9 cellular contexts compared by ENCODE assay signal in genomic region chr10:22715290-22715625, GRCh38. TPM values are rescaled to one million over a fixed set of nuclear protein-coding genes. Genes with fewer than 3 reads are reported as not detected.
DNase-seq lines count a peak whose midpoint lies in the region; ATAC-seq lines count a peak whose summit lies in the region.
"Had no signal": no experiment of that assay in that cellular context is flagged by ENCODE, and none has a peak within 500 bp of the region (broad histone marks: within the 10 kb centered on the region; RNA-seq: fewer than 3 reads in every experiment).

No MANE protein-coding gene starts in this region.

- POLR2A ChIA-PET in activated CD8-positive, alpha-beta T cell treated with anti-CD3 and anti-CD28 coated beads, Interleukin-2, amount 10 ng/mL, durations not matched to agents 7 days and 5 days (lab: Charles Lee): interaction anchor here (0.9 to 3.5 kb wide), 2 partner anchors 33 to 49 kb away, joined by 3 to 35 read pairs; no protein-coding TSS in a partner anchor

- peaks cover 10% of the 10 kb centered on the region for H3K27me3 ChIP-seq in iPS-15b (ENCODE audit: control insufficient read depth, insufficient read depth, low read length)

- peaks cover 7% of the 10 kb centered on the region for H3K27me3 Mint-ChIP-seq in activated naive CD4-positive, alpha-beta T cell treated with anti-CD3 and anti-CD28 coated beads, Interleukin-2, amount 10 ng/mL, durations not matched to agents 7 days and 5 days
- H3K27me3 Mint-ChIP-seq in activated CD8-positive, alpha-beta T cell treated with anti-CD3 and anti-CD28 coated beads, Interleukin-2, amount 10 ng/mL, durations not matched to agents 7 days and 5 days (ENCODE audit: low read depth): no peaks in the 10 kb centered on the region

- peaks cover 11% of the 10 kb centered on the region for H3K4me1 ChIP-seq in iPS-15b (ENCODE audit: control insufficient read depth, insufficient read depth, low read length)
- H3K4me1 ChIP-seq: parathyroid adenoma had no signal

- no peaks in the 10 kb centered on the region for H3K36me3 ChIP-seq in iPS-15b (ENCODE audit: control insufficient read depth, insufficient read depth, low read length)

- peak overlapping the region; percentile 73 for H3K4me3 Mint-ChIP-seq in activated naive CD4-positive, alpha-beta T cell treated with anti-CD3 and anti-CD28 coated beads, Interleukin-2, amount 10 ng/mL, durations not matched to agents 7 days and 5 days
- peak overlapping the region; percentile 63 for H3K4me3 Mint-ChIP-seq in activated CD8-positive, alpha-beta T cell treated with anti-CD3 and anti-CD28 coated beads, Interleukin-2, amount 10 ng/mL, durations not matched to agents 7 days and 5 days

- CTCF ChIA-PET in activated naive CD4-positive, alpha-beta T cell treated with anti-CD3 and anti-CD28 coated beads, Interleukin-2, amount 10 ng/mL, durations not matched to agents 7 days and 5 days (lab: Charles Lee): no interaction called here
- CTCF ChIA-PET in activated CD8-positive, alpha-beta T cell treated with anti-CD3 and anti-CD28 coated beads, Interleukin-2, amount 10 ng/mL, durations not matched to agents 7 days and 5 days (lab: Charles Lee): no interaction called here

- H3K9me3 Mint-ChIP-seq in activated naive CD4-positive, alpha-beta T cell treated with anti-CD3 and anti-CD28 coated beads, Interleukin-2, amount 10 ng/mL, durations not matched to agents 7 days and 5 days: no peaks in the 10 kb centered on the region
- no peaks in the 10 kb centered on the region for H3K9me3 Mint-ChIP-seq in activated CD8-positive, alpha-beta T cell treated with anti-CD3 and anti-CD28 coated beads, Interleukin-2, amount 10 ng/mL, durations not matched to agents 7 days and 5 days (ENCODE audit: insufficient read depth)

- H3K4me1 Mint-ChIP-seq in activated naive CD4-positive, alpha-beta T cell treated with anti-CD3 and anti-CD28 coated beads, Interleukin-2, amount 10 ng/mL, durations not matched to agents 7 days and 5 days: peaks cover 27% of the 10 kb centered on the region
- H3K4me1 Mint-ChIP-seq in activated CD8-positive, alpha-beta T cell treated with anti-CD3 and anti-CD28 coated beads, Interleukin-2, amount 10 ng/mL, durations not matched to agents 7 days and 5 days (ENCODE audit: low read depth): peaks cover 28% of the 10 kb centered on the region

- peak overlapping the region; percentile 87 for H3K27ac Mint-ChIP-seq in activated naive CD4-positive, alpha-beta T cell treated with anti-CD3 and anti-CD28 coated beads, Interleukin-2, amount 10 ng/mL, durations not matched to agents 7 days and 5 days
- H3K27ac Mint-ChIP-seq in activated CD8-positive, alpha-beta T cell treated with anti-CD3 and anti-CD28 coated beads, Interleukin-2, amount 10 ng/mL, durations not matched to agents 7 days and 5 days: peak overlapping the region; percentile 86

- DNase-seq in activated naive CD4-positive, alpha-beta T cell treated with anti-CD3 and anti-CD28 coated beads, Interleukin-2, amount 10 ng/mL, durations not matched to agents 7 days and 5 days: no peak
- DNase-seq in activated naive CD4-positive, alpha-beta T cell treated with anti-CD3 and anti-CD28 coated beads, Interleukin-2, amount 50 U/mL, for 16 hours: no peak
- DNase-seq in activated CD8-positive, alpha-beta T cell treated with anti-CD3 and anti-CD28 coated beads, Interleukin-2, amount 10 ng/mL, durations not matched to agents 7 days and 5 days: no peak
- DNase-seq in substantia nigra (lab: John Stamatoyannopoulos, UW) (no peak), NK-92 (lab: John Stamatoyannopoulos, UW; ENCODE audit: unreplicated experiment) (no peak), DMS153 treated with DMSO at 0.1 percent for 48 hours (lab: John Stamatoyannopoulos, UW; ENCODE audit: unreplicated experiment) (no peak)

- H3K9ac ChIP-seq in iPS-15b (ENCODE audit: low read depth, low read length): no peak overlapping the region
- H3K9ac ChIP-seq: parathyroid adenoma had no signal

- ATAC-seq in activated CD8-positive, alpha-beta T cell treated with anti-CD3 and anti-CD28 coated beads, Interleukin-2, amount 10 ng/mL, durations not matched to agents 7 days and 5 days: no peak
- ATAC-seq in HG02571 (IDR thresholded peaks at IDR 0.05; ENCODE audit: unreplicated experiment): no peak

- H3K4me3 ChIP-seq in iPS-15b (ENCODE audit: low read depth, low read length): peak overlapping the region; percentile 61

- peak overlapping the region; percentile 99 for H3K27ac ChIP-seq in substantia nigra (ENCODE audit: low read depth, low read length, poor library complexity, severe bottlenecking)
- H3K27ac ChIP-seq: parathyroid adenoma had no signal

- peaks cover 14% of the 10 kb centered on the region for H3K36me3 Mint-ChIP-seq in activated naive CD4-positive, alpha-beta T cell treated with anti-CD3 and anti-CD28 coated beads, Interleukin-2, amount 10 ng/mL, durations not matched to agents 7 days and 5 days
- peaks cover 23% of the 10 kb centered on the region for H3K36me3 Mint-ChIP-seq in activated CD8-positive, alpha-beta T cell treated with anti-CD3 and anti-CD28 coated beads, Interleukin-2, amount 10 ng/mL, durations not matched to agents 7 days and 5 days (ENCODE audit: low read depth)

- H3K9me3 ChIP-seq in iPS-15b (ENCODE audit: control insufficient read depth, insufficient read depth, low read length): no peaks in the 10 kb centered on the region

RNA-seq across cellular contexts. Expression of gene PIP4K2A, which starts 0.9 kb away (rescaled TPM):
- total RNA-seq in activated CD8-positive, alpha-beta T cell treated with anti-CD3 and anti-CD28 coated beads, Interleukin-2, amount 10 ng/mL, durations not matched to agents 7 days and 5 days: 100 to 1,000 TPM; 154 to 164 TPM
